12 cellular contexts compared by ENCODE assay signal in the genomic region with DNA sequence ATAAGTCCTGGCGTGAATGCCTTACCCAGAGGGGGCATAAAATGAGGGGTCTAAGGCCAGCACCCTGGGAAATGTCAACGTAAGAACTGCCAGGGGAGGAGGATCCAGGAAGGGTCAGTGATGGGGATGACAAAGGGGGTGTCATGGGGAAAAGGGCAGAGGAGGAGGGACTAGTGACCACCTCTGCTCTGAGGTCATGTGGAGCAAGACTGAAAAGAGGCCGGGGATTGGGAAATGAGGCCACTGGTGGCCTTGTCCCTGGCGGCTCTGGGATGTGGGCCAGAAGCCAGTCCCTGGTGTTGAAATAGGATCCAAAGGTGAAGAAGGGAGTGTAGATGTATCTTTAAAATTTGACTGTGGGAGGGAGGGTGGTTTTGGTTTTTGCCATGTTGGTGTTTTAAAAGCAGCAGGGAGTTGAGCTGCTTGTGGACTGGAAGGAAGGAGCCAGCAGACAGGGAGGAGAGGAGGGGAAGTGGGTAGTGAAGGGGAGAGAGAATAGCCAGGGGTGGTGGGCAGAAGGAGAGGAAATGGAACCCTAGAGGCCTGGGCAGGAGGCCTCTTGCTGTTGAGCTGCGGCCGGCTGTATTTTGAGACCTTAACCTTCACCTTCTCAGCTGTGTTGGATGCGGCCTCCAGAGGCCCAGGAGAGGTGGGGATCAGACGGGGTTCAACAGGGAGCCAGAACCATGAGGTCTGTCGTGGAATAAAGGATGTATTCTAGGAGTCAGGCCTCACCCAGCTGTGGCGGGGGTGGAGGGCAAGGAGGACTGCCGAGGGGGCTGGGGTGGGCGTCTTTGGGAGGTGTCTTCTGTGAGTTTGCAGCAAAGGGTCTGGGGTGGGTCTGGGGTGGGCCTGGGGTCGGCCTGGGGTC.
DNase-seq lines count a peak whose midpoint lies in the region; ATAC-seq, FAIRE-seq and TF ChIP-seq lines count a peak whose summit lies in the region.
"Had no signal": no experiment of that assay in that cellular context is flagged by ENCODE, and none has a peak within 500 bp of the region (broad histone marks: within the 10 kb centered on the region; RNA-seq: fewer than 3 reads in every experiment).

No MANE protein-coding gene starts in this region.

- 37 to 72% (median 65%) methylated on average over 13 of the region's 13 CpGs for WGBS in small intestine, 3 donors

- H3K27me3 ChIP-seq in small intestine (ENCODE audit: control insufficient read depth in 2 of 2, insufficient read depth in 2 of 2, low read length in 2 of 2) = no peaks in the 10 kb centered on the region
- H3K27me3 ChIP-seq: ascending aorta had no signal

- H3K9me3 Mint-ChIP-seq in activated CD8-positive, alpha-beta T cell treated with anti-CD3 and anti-CD28 coated beads, Interleukin-2, amount 10 ng/mL, durations not matched to agents 7 days and 5 days (ENCODE audit: insufficient read depth) = peaks cover 4% of the 10 kb centered on the region

- POLR2A ChIA-PET in activated CD8-positive, alpha-beta T cell treated with anti-CD3 and anti-CD28 coated beads, Interleukin-2, amount 10 ng/mL, durations not matched to agents 7 days and 5 days (lab: Charles Lee) = interaction anchor here (0.6 to 1.0 kb wide), 2 partner anchors 43 to 47 kb away, joined by 3 read pairs; no protein-coding TSS in a partner anchor

- no peak overlapping the region for H3K4me3 ChIP-seq in small intestine (ENCODE audit: low read depth in 1 of 2, low read length in 2 of 2)
- H3K4me3 ChIP-seq: ascending aorta had no signal

- no peaks in the 10 kb centered on the region for H3K27me3 Mint-ChIP-seq in activated CD8-positive, alpha-beta T cell treated with anti-CD3 and anti-CD28 coated beads, Interleukin-2, amount 10 ng/mL, durations not matched to agents 7 days and 5 days (ENCODE audit: low read depth)
- H3K27me3 Mint-ChIP-seq: naive B cell had no signal

- peaks cover 21% of the 10 kb centered on the region for H3K4me1 Mint-ChIP-seq in activated CD8-positive, alpha-beta T cell treated with anti-CD3 and anti-CD28 coated beads, Interleukin-2, amount 10 ng/mL, durations not matched to agents 7 days and 5 days (ENCODE audit: low read depth)
- H3K4me1 Mint-ChIP-seq: naive B cell had no signal

- H3K9me3 ChIP-seq in small intestine (ENCODE audit: control insufficient read depth, low read depth) = no peaks in the 10 kb centered on the region
- H3K9me3 ChIP-seq: ascending aorta had no signal

- peak overlapping the region; percentile 75 for H3K27ac Mint-ChIP-seq in activated CD8-positive, alpha-beta T cell treated with anti-CD3 and anti-CD28 coated beads, Interleukin-2, amount 10 ng/mL, durations not matched to agents 7 days and 5 days

- DNase-seq in HuH-7.5 (ENCODE audit: low spot score) = peak; percentile 85
- no peak for DNase-seq in activated CD8-positive, alpha-beta T cell treated with anti-CD3 and anti-CD28 coated beads, Interleukin-2, amount 10 ng/mL, durations not matched to agents 7 days and 5 days
- DNase-seq in left colon = peak; percentile 44 to 64
- peak; percentile 80 for DNase-seq in small intestine
- no peak for DNase-seq in NOMO-1 treated with DMSO at 0.1 percent for 48 hours (lab: John Stamatoyannopoulos, UW; ENCODE audit: unreplicated experiment)
- DNase-seq in KG1 (lab: John Stamatoyannopoulos, UW) = no peak
- no peak for DNase-seq in NCI-H82 treated with DMSO at 0.1 percent for 48 hours (lab: John Stamatoyannopoulos, UW; ENCODE audit: unreplicated experiment)
- DNase-seq: naive B cell; NK-92 treated with Interleukin-12 subunit alpha and Interleukin-12 subunit beta, amount 100 ng/mL, for 24 hours had no signal

- FAIRE-seq in small intestine (lab: Jason Lieb, UNC) = no peak

- peak overlapping the region; percentile 6 to 60 for H3K27ac ChIP-seq in small intestine (ENCODE audit: low read depth in 1 of 2, low read length in 1 of 2)
- H3K27ac ChIP-seq: ascending aorta, VCaP had no signal

- ATAC-seq in activated CD8-positive, alpha-beta T cell treated with anti-CD3 and anti-CD28 coated beads, Interleukin-2, amount 10 ng/mL, durations not matched to agents 7 days and 5 days = no peak
- peak; percentile 53 for ATAC-seq in left colon
- ATAC-seq in SK-N-SH treated with all-trans-retinoic acid at 6 μM for 48 hours = no peak; the same call in 2 of the 3 replicates

- H3K36me3 Mint-ChIP-seq in activated CD8-positive, alpha-beta T cell treated with anti-CD3 and anti-CD28 coated beads, Interleukin-2, amount 10 ng/mL, durations not matched to agents 7 days and 5 days (ENCODE audit: low read depth) = peaks cover 7% of the 10 kb centered on the region

- CTCF ChIA-PET in activated CD8-positive, alpha-beta T cell treated with anti-CD3 and anti-CD28 coated beads, Interleukin-2, amount 10 ng/mL, durations not matched to agents 7 days and 5 days (lab: Charles Lee) = no interaction called here

- intact Hi-C loops in left colon (cut with DNase I, micrococcal nuclease) = no loop called here

- no peaks in the 10 kb centered on the region for H3K36me3 ChIP-seq in small intestine (ENCODE audit: control insufficient read depth in 2 of 2, insufficient read depth in 2 of 2, low read length in 2 of 2)
- H3K36me3 ChIP-seq: ascending aorta had no signal

- H3K4me1 ChIP-seq in small intestine (ENCODE audit: control insufficient read depth in 2 of 2, insufficient read depth in 1 of 2, low read depth in 1 of 2, low read length in 1 of 2) = peaks cover 8 to 14% of the 10 kb centered on the region in 2 donors

- no peak overlapping the region for H3K4me3 Mint-ChIP-seq in activated CD8-positive, alpha-beta T cell treated with anti-CD3 and anti-CD28 coated beads, Interleukin-2, amount 10 ng/mL, durations not matched to agents 7 days and 5 days
- H3K4me3 Mint-ChIP-seq: naive B cell had no signal

TF ChIP-seq in SK-N-SH treated with all-trans-retinoic acid at 6 μM for 48 hours, 23 proteins besides CTCF, POLR2A, EP300 and RAD21:
- TF ChIP-seq PPARA (CRISPR knock-in tag; IDR thresholded peaks at IDR 0.05; ENCODE audit: borderline replicate concordance) (no peak), ARNTL (CRISPR knock-in tag; IDR thresholded peaks at IDR 0.05; ENCODE audit: borderline replicate concordance, low read depth) (no peak), ZC3H10 (CRISPR knock-in tag; IDR thresholded peaks at IDR 0.05) (no peak), ZFP30 (CRISPR knock-in tag; IDR thresholded peaks at IDR 0.05) (no peak), ZNF565 (CRISPR knock-in tag; conservative IDR thresholded peaks at IDR 0.05; ENCODE audit: low read depth) (no peak)

Comparison
In these comparisons a context has a peak if more than half of its experiments do, and no peak if none do; other contexts are left out.
1. DNase-seq: peak in HuH-7.5 (single experiment), left colon (2 of 2) and small intestine (single experiment); none in activated CD8-positive, alpha-beta T cell treated with anti-CD3 and anti-CD28 coated beads, Interleukin-2, amount 10 ng/mL, durations not matched to agents 7 days and 5 days (single experiment), NOMO-1 treated with DMSO at 0.1 percent for 48 hours (single experiment), KG1 (single experiment) and NCI-H82 treated with DMSO at 0.1 percent for 48 hours (single experiment).